In the genomic region with DNA sequence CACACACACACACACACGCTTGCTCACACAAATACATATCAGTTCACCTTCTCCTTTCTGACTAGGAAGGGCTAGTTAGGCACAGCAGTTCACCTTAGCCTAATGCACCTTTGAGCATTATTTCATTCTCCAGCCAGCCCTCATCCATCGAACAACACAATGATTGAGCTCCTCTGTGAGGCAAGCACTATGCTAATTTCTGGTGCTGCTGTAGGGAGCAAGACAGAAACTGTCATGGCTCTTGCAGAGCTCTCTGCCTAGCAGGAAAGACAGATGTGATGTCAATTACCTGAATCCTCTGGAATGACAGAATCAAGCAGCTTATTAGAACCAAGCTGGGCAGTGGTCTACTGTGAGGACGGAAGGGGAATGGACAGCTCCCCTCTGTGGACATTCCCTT, we compare ENCODE assay signal across 1 cellular context.
TF ChIP-seq lines count a peak whose summit lies in the region.

No MANE protein-coding gene starts in this region.

TF ChIP-seq in H1, 55 proteins besides CTCF, POLR2A, EP300 and RAD21:
- TF ChIP-seq TBP (IDR thresholded peaks at IDR 0.05; ENCODE audit: low read depth, low read length) (no peak), SIX5 (IDR thresholded peaks at IDR 0.05; ENCODE audit: low read depth, low read length) (no peak), KDM5A (IDR thresholded peaks at IDR 0.05; ENCODE audit: low read length) (no peak), KDM1A (IDR thresholded peaks at IDR 0.05; ENCODE audit: borderline replicate concordance, low read length) (no peak), SRF (IDR thresholded peaks at IDR 0.05; ENCODE audit: low read depth, low read length) (no peak), RFX5 (IDR thresholded peaks at IDR 0.05; ENCODE audit: borderline replicate concordance, low read depth, low read length) (no peak), NANOG (IDR thresholded peaks at IDR 0.05; ENCODE audit: insufficient read depth, low read depth, low read length, poor library complexity, severe bottlenecking) (no peak), CTBP2 (IDR thresholded peaks at IDR 0.05; ENCODE audit: borderline replicate concordance, insufficient read depth, insufficient read length, low read length) (no peak), CHD1 (IDR thresholded peaks at IDR 0.05; ENCODE audit: low read depth, low read length) (no peak), CBX8 (IDR thresholded peaks at IDR 0.05; ENCODE audit: borderline replicate concordance, low read depth, low read length) (no peak), POU5F1 (IDR thresholded peaks at IDR 0.05; ENCODE audit: low read depth, low read length) (no peak), HDAC6 (IDR thresholded peaks at IDR 0.05; ENCODE audit: low read depth, low read length) (no peak), TEAD4 (IDR thresholded peaks at IDR 0.05; ENCODE audit: low read depth, low read length) (no peak), YY1 (IDR thresholded peaks at IDR 0.05; ENCODE audit: low read depth, low read length) (no peak), BRCA1 (IDR thresholded peaks at IDR 0.05; ENCODE audit: low read depth, low read length) (no peak)
